Comparison of ENCODE assay signal across 8 cellular contexts in the genomic region with DNA sequence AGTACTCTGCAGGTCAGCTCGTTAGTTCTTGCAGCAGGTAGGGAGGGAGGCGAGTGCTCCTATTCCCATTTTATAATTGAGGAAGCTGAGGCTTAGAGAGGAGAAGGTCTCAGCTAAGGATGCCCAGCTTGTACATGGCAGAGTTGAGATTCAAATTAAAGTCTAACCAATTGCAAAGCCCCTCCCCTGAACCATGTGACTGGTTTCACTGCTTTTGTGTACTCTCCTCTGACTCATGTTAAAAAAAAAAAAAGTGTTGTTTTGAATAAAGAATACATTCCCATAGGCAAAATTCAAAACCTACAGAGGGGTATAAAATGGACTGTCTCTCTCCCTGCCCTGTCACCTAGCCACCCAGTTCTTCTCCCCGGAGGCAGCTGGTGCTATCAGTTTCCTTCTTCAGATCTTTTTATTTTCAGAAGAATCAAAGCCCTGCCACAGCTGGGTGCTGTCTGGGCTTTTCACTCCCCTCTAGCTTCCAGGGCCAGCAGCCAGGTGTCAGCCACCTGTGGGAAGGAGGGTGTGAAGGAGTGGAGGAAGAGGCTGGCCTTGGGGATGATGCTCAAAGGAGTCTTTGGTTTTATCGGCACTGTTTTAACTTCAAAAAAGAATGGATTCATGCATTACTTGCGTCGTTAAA. TPM values are rescaled to one million over a fixed set of nuclear protein-coding genes. Genes with fewer than 3 reads are reported as not detected.
DNase-seq lines count a peak whose midpoint lies in the region; ATAC-seq and TF ChIP-seq lines count a peak whose summit lies in the region.

No MANE protein-coding gene starts in this region.

- H3K4me3 Mint-ChIP-seq in CD4-positive, alpha-beta memory T cell = peak overlapping the region in 2 of 8 donors; percentile 5 to 47

- no peak overlapping the region for H3K4me2 ChIP-seq in mesenchymal stem cell (ENCODE audit: low read length, poor library complexity, severe bottlenecking)

- in situ Hi-C loops in gastrocnemius medialis (cut with MboI; ENCODE audit: low sequenced_read_pairs in 4 of 4) = no loop called here

- intact Hi-C loops in CD4-positive, alpha-beta memory T cell (cut with micrococcal nuclease) = loop anchor here (1.0 kb wide), 1 partner anchor 100 kb away; no protein-coding TSS in a partner anchor
- intact Hi-C loops in gastrocnemius medialis (cut with DNase I; ENCODE audit: low total_unique reads) = no loop called here

- no peak for TF ChIP-seq CTCF in gastrocnemius medialis (IDR thresholded peaks at IDR 0.05 in 4 of 5, conservative IDR thresholded peaks at IDR 0.05 in 1 of 5)

- no peak overlapping the region for H2BK5ac ChIP-seq in mesenchymal stem cell (ENCODE audit: low read depth, low read length, poor library complexity, severe bottlenecking)

- TF ChIP-seq POLR2A in gastrocnemius medialis (IDR thresholded peaks at IDR 0.05) = no peak

- H3K18ac ChIP-seq in mesenchymal stem cell (ENCODE audit: low read depth in 1 of 2, low read length in 2 of 2) = peak overlapping the region in 1 of 2 experiments; percentile 31

- H3K14ac ChIP-seq in mesenchymal stem cell (ENCODE audit: low read length in 2 of 2) = peak overlapping the region in 1 of 2 experiments; percentile 70

- no peak overlapping the region for H2AFZ ChIP-seq in mesenchymal stem cell (ENCODE audit: low read depth, low read length)

- no peaks in the 10 kb centered on the region for H3K27me3 ChIP-seq in CD4-positive, alpha-beta memory T cell (ENCODE audit: insufficient read depth, low read length)
- no peaks in the 10 kb centered on the region for H3K27me3 ChIP-seq in adipocyte (replicated peaks; ENCODE audit: control insufficient read depth, insufficient read depth, low read length)
- H3K27me3 ChIP-seq in mesenchymal stem cell (ENCODE audit: control insufficient read depth in 1 of 2, insufficient read depth in 1 of 2, low read length in 2 of 2) = no peaks in the 10 kb centered on the region
- H3K27me3 ChIP-seq in gastrocnemius medialis = no peaks in the 10 kb centered on the region

- H4K91ac ChIP-seq in mesenchymal stem cell (ENCODE audit: low read length) = no peak overlapping the region

- no peak overlapping the region for H3K4me3 ChIP-seq in CD4-positive, alpha-beta memory T cell (ENCODE audit: low read length in 2 of 2)
- H3K4me3 ChIP-seq in adipocyte (ENCODE audit: low read length) (peak overlapping the region; percentile 40), mesenchymal stem cell (ENCODE audit: insufficient read depth in 1 of 2, low read depth in 1 of 2, low read length in 2 of 2) (peak overlapping the region in 1 of 2 experiments; percentile 56), gastrocnemius medialis (no peak overlapping the region)

- H3K9ac ChIP-seq in adipocyte (ENCODE audit: low read length) (peak overlapping the region; percentile 59), mesenchymal stem cell (ENCODE audit: low read length) (peak overlapping the region; percentile 81)

- POLR2A ChIA-PET in CD4-positive, alpha-beta memory T cell (lab: Charles Lee; ENCODE audit: partially characterized antibody) = interaction anchor here (0.8 to 6.9 kb wide), 3 partner anchors 91 to 104 kb away, joined by 3 to 117 read pairs (median 3); a partner anchor contains a TSS

- no peak overlapping the region for H4K8ac ChIP-seq in mesenchymal stem cell (ENCODE audit: low read length)

- no peaks in the 10 kb centered on the region for H3K9me3 ChIP-seq in CD4-positive, alpha-beta memory T cell (ENCODE audit: control insufficient read depth in 1 of 2, low read length in 2 of 2)
- no peaks in the 10 kb centered on the region for H3K9me3 ChIP-seq in adipocyte (ENCODE audit: control insufficient read depth, low read length)
- no peaks in the 10 kb centered on the region for H3K9me3 ChIP-seq in mesenchymal stem cell (ENCODE audit: control insufficient read depth, low read length)
- no peaks in the 10 kb centered on the region for H3K9me3 ChIP-seq in gastrocnemius medialis

- H3K23ac ChIP-seq in mesenchymal stem cell (ENCODE audit: low read length in 2 of 2) = no peak overlapping the region

- H3K36me3 Mint-ChIP-seq in CD4-positive, alpha-beta memory T cell = peaks cover 19 to 49% of the 10 kb centered on the region in 2 donors

- peak overlapping the region; percentile 80 for H2AK5ac ChIP-seq in mesenchymal stem cell (ENCODE audit: low read length, severe bottlenecking)

- no peak overlapping the region for H3K4ac ChIP-seq in mesenchymal stem cell (ENCODE audit: low read depth in 1 of 2, low read length in 2 of 2)

- H3K79me1 ChIP-seq in mesenchymal stem cell (replicated peaks; ENCODE audit: low read length, poor library complexity, severe bottlenecking) = peaks cover 23% of the 10 kb centered on the region

- H2BK15ac ChIP-seq in mesenchymal stem cell (ENCODE audit: low read depth, poor library complexity, severe bottlenecking) = peak overlapping the region; percentile 41

- peaks cover 16 to 42% (median 33%) of the 10 kb centered on the region in 4 donors for H3K4me1 Mint-ChIP-seq in CD4-positive, alpha-beta memory T cell

- peaks cover 32% of the 10 kb centered on the region for H3K4me1 ChIP-seq in CD4-positive, alpha-beta memory T cell (ENCODE audit: insufficient read depth, low read length)
- peaks cover 33% of the 10 kb centered on the region for H3K4me1 ChIP-seq in adipocyte (ENCODE audit: control insufficient read depth, insufficient read depth, low read length)
- H3K4me1 ChIP-seq in mesenchymal stem cell (ENCODE audit: control insufficient read depth, insufficient read depth, low read depth, low read length) = peaks cover 18% of the 10 kb centered on the region
- H3K4me1 ChIP-seq in gastrocnemius medialis = peaks cover 18 to 20% of the 10 kb centered on the region in 2 donors

- WGBS in mesenchymal stem cell = 74% methylated on average over 6 of the region's 6 CpGs

- peak overlapping the region in 1 of 2 experiments; percentile 73 for H2BK12ac ChIP-seq in mesenchymal stem cell (ENCODE audit: low read length in 2 of 2)

- peaks cover 34% of the 10 kb centered on the region for H3K36me3 ChIP-seq in CD4-positive, alpha-beta memory T cell (ENCODE audit: insufficient read depth, low read length)
- peaks cover 40% of the 10 kb centered on the region for H3K36me3 ChIP-seq in adipocyte (ENCODE audit: control insufficient read depth, insufficient read depth, low read length, severe bottlenecking)
- H3K36me3 ChIP-seq in mesenchymal stem cell (ENCODE audit: control insufficient read depth in 1 of 2, insufficient read depth in 2 of 2, low read depth in 1 of 2, low read length in 2 of 2) = peaks cover 37 to 55% of the 10 kb centered on the region in 2 experiments
- H3K36me3 ChIP-seq in gastrocnemius medialis = peaks cover 0 to 52% of the 10 kb centered on the region in 2 donors

- peak overlapping the region; percentile 18 to 84 (median 74) for H3K27ac Mint-ChIP-seq in CD4-positive, alpha-beta memory T cell

- CTCF ChIA-PET in CD4-positive, alpha-beta memory T cell (lab: Charles Lee; ENCODE audit: partially characterized antibody) = interaction anchor here (0.5 to 9.2 kb wide), 5 partner anchors 25 to 444 kb away, joined by 3 to 119 read pairs (median 3); a partner anchor contains a TSS

- no peak overlapping the region for H3K27ac ChIP-seq in CD4-positive, alpha-beta memory T cell (ENCODE audit: low read depth, low read length)
- H3K27ac ChIP-seq in mesenchymal stem cell (ENCODE audit: low read length, poor library complexity, severe bottlenecking) (peak overlapping the region; percentile 45), gastrocnemius medialis (no peak overlapping the region)

- no peak overlapping the region for H2BK120ac ChIP-seq in mesenchymal stem cell (ENCODE audit: low read depth, low read length)

- H3K9me3 Mint-ChIP-seq in CD4-positive, alpha-beta memory T cell = no peaks in the 10 kb centered on the region

- DNase-seq in CD4-positive, alpha-beta memory T cell = no peak
- DNase-seq in NAMALWA (ENCODE audit: low spot score) (peak; percentile 30), adipocyte (ENCODE audit: low read depth) (peak; percentile 79), mesenchymal stem cell (peak; percentile 80), cerebellar cortex (ENCODE audit: low spot score) (no peak), gastrocnemius medialis (no peak)

- H3K27me3 Mint-ChIP-seq in CD4-positive, alpha-beta memory T cell = no peaks in the 10 kb centered on the region

- ATAC-seq in GM18867 (IDR thresholded peaks at IDR 0.05; ENCODE audit: unreplicated experiment) (no peak), GM21526 (IDR thresholded peaks at IDR 0.05; ENCODE audit: low FRiP score, unreplicated experiment) (no peak), gastrocnemius medialis (no peak)

RNA-seq across cellular contexts. Expression of a gene that starts 5.4 kb away (rescaled TPM):
- total RNA-seq in CD4-positive, alpha-beta memory T cell = 10 to 100 TPM; 41.4 to 42.7 TPM
- 100 to 1,000 TPM in 1 of 2 donors, 10 to 100 TPM in 1; 93.2 to 111 TPM for polyA plus RNA-seq in CD4-positive, alpha-beta memory T cell
- 55.2 TPM for polyA plus RNA-seq in mesenchymal stem cell (2013, experiment 1 of 2)
- 55.8 TPM for polyA plus RNA-seq in mesenchymal stem cell (2013, experiment 2 of 2)
- 10 to 100 TPM; 16.5 to 84.9 (median 47.0) TPM for total RNA-seq in gastrocnemius medialis

RNA-seq across cellular contexts. Expression of a gene that starts 24.4 kb away (rescaled TPM):
- total RNA-seq in CD4-positive, alpha-beta memory T cell = under 1 TPM; 0.23 to 0.44 TPM
- polyA plus RNA-seq in CD4-positive, alpha-beta memory T cell = under 1 TPM in 1 of 2 donors, not detected in 1; 0.21 TPM
- 8.4 TPM for polyA plus RNA-seq in mesenchymal stem cell (2013, experiment 1 of 2)
- 8.4 TPM for polyA plus RNA-seq in mesenchymal stem cell (2013, experiment 2 of 2)
- total RNA-seq in gastrocnemius medialis = 1 to 10 TPM in 1 of 4 donors, under 1 TPM in 3; 0.49 to 4.9 (median 0.61) TPM

RNA-seq across cellular contexts. Expression of a gene that starts 35.4 kb away (rescaled TPM):
- not detected for total RNA-seq in CD4-positive, alpha-beta memory T cell
- not detected for polyA plus RNA-seq in CD4-positive, alpha-beta memory T cell
- polyA plus RNA-seq in mesenchymal stem cell (2013, experiment 1 of 2) = 0.48 TPM
- polyA plus RNA-seq in mesenchymal stem cell (2013, experiment 2 of 2) = 0.47 TPM
- 1 to 10 TPM in 3 of 4 donors, not detected in 1; 2.0 to 5.0 (median 2.0) TPM for total RNA-seq in gastrocnemius medialis

Comparison
In these comparisons a context has a peak if more than half of its experiments do, and no peak if none do; other contexts are left out.
1. DNase-seq: peak in NAMALWA (single experiment), adipocyte (single experiment) and mesenchymal stem cell (single experiment); none in CD4-positive, alpha-beta memory T cell (0 of 5), cerebellar cortex (single experiment) and gastrocnemius medialis (0 of 2).